Comparison of ENCODE assay signal across 27 cellular contexts in genomic region chr11:84981296-84981695, GRCh38.
"Had no signal": no experiment of that assay in that cellular context is flagged by ENCODE, and none has a peak within 500 bp of the region (broad histone marks: within the 10 kb centered on the region; RNA-seq: fewer than 3 reads in every experiment).

No MANE protein-coding gene starts in this region.

- H3K27ac ChIP-seq: colonic mucosa, epithelial cell of prostate, heart right ventricle, lower lobe of right lung, neural progenitor cell, parathyroid adenoma, right lobe of liver, thoracic aorta, tibial nerve, upper lobe of left lung had no signal

- H3K36me3 ChIP-seq: colonic mucosa, heart right ventricle, lower lobe of right lung, right lobe of liver, thoracic aorta, tibial nerve, upper lobe of left lung had no signal

- H3K27me3 ChIP-seq: colonic mucosa, heart right ventricle, neural progenitor cell, right lobe of liver, tibial nerve, upper lobe of left lung had no signal

- DNase-seq: colonic mucosa; effector CD8-positive, alpha-beta T cell; endodermal cell; foreskin melanocyte; glutamatergic neuron; heart right ventricle; hippocampal formation; islet precursor cell; kidney glomerular epithelial cell; left colon; left ventricle myocardium superior; lower lobe of right lung; mucosa of descending colon; naive B cell; right lobe of liver; small intestine; stimulated activated CD4-positive, alpha-beta T cell treated with anti-CD3 and anti-CD28 coated beads, Interleukin-15, amount 100 ng/mL, for 24 hours; stimulated activated CD4-positive, alpha-beta T cell treated with anti-CD3 and anti-CD28 coated beads, Interleukin-2, amount 100 ng/mL, for 48 hours; stimulated activated naive B cell treated with anti-CD40 and anti-IgM and Interleukin-4, amounts not matched to agents 10 μg/mL and 1 μg/mL and 100 μg/mL, for 72 hours; upper lobe of left lung had no signal

- H2AFZ ChIP-seq: neural progenitor cell, parathyroid adenoma had no signal

- H3K9me3 ChIP-seq: colonic mucosa, mucosa of descending colon, right lobe of liver had no signal

- H3K9ac ChIP-seq: neural progenitor cell, parathyroid adenoma had no signal

- H3K4me2 ChIP-seq: neural progenitor cell had no signal

- H3K79me2 ChIP-seq: parathyroid adenoma had no signal

- H3K4me1 ChIP-seq: colonic mucosa, heart right ventricle, lower lobe of right lung, parathyroid adenoma, right lobe of liver, tibial nerve, upper lobe of left lung had no signal

- FAIRE-seq: small intestine, urothelium cell line had no signal

- H3K4me3 ChIP-seq: colonic mucosa, heart right ventricle, lower lobe of right lung, mucosa of descending colon, neural progenitor cell, right lobe of liver, thoracic aorta, tibial nerve, upper lobe of left lung had no signal

- ATAC-seq: esophagus mucosa; heart right ventricle; left colon; left ventricle myocardium superior; lower lobe of right lung; mucosa of descending colon; right lobe of liver; stimulated activated naive B cell treated with anti-CD40 and anti-IgM and Interleukin-4, amounts not matched to agents 10 μg/mL and 1 μg/mL and 100 μg/mL, for 72 hours had no signal
